In the genomic region with DNA sequence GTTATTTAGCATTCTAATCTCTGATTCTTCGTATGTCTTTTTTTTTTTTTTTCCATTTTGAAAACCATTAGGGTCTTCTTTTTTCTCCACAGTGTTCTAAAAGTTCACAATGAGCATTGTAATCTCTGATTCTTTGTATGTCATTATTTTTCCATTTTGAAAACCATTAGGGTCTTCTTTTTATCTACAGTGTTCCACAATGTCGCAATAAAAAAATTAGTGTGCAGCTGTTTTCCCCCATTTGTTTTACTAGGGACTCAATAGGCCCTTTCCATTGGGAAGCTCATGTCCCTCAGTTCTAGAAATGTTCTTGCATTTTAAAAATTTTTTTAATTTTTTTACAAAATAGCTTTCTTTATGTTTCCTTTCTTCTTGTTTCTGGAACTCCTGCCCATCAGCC, we compare ENCODE assay signal across 27 cellular contexts.
DNase-seq lines count a peak whose midpoint lies in the region; ATAC-seq, FAIRE-seq and TF ChIP-seq lines count a peak whose summit lies in the region.
"Had no signal": no experiment of that assay in that cellular context is flagged by ENCODE, and none has a peak within 500 bp of the region (broad histone marks: within the 10 kb centered on the region; RNA-seq: fewer than 3 reads in every experiment).

No MANE protein-coding gene starts in this region.

- H4K91ac ChIP-seq in IMR-90 (ENCODE audit: insufficient read depth, low read depth, low read length), result no peak overlapping the region; the same call in 1 of the 2 replicates

- no peak overlapping the region for H2BK15ac ChIP-seq in IMR-90 (ENCODE audit: low read depth, low read length)

- H3K23ac ChIP-seq in IMR-90 (ENCODE audit: low read depth, low read length), result no peak overlapping the region

- H4K20me1 ChIP-seq in IMR-90 (ENCODE audit: insufficient read depth, low read length) (no peaks in the 10 kb centered on the region), K562 (replicated peaks; ENCODE audit: control insufficient read depth, insufficient read depth, low read length) (no peaks in the 10 kb centered on the region)
- H4K20me1 ChIP-seq: BLaER1 had no signal

- TF ChIP-seq CTCF in IMR-90 (conservative IDR thresholded peaks at IDR 0.05; ENCODE audit: low read depth, low read length) (no peak), K562 (IDR thresholded peaks at IDR 0.05 in 2 of 3, conservative IDR thresholded peaks at IDR 0.05 in 1 of 3; ENCODE audit: insufficient read depth in 2 of 3, low read depth in 1 of 3, low read length in 3 of 3) (no peak), transverse colon (IDR thresholded peaks at IDR 0.05) (no peak), adrenal gland (IDR thresholded peaks at IDR 0.05) (no peak)

- H2BK20ac ChIP-seq in IMR-90 (ENCODE audit: low read depth, low read length), result no peak overlapping the region

- no peak overlapping the region for H2AK5ac ChIP-seq in IMR-90 (ENCODE audit: low read depth, low read length)

- TF ChIP-seq RAD21 in IMR-90 (IDR thresholded peaks at IDR 0.05; ENCODE audit: low read length) (no peak), K562 (CRISPR knock-in tag; conservative IDR thresholded peaks at IDR 0.05 in 1 of 2, IDR thresholded peaks at IDR 0.05 in 1 of 2) (no peak)

- peak; percentile 52 for DNase-seq in NCI-H82 (lab: John Stamatoyannopoulos, UW)
- DNase-seq in NCI-H82 treated with DMSO at 0.1 percent for 48 hours (lab: John Stamatoyannopoulos, UW; ENCODE audit: unreplicated experiment), result no peak
- DNase-seq in IMR-90, result no peak
- DNase-seq in K562 (ENCODE audit: extremely low read depth in 1 of 4, low spot score in 3 of 4), result no peak
- no peak for DNase-seq in transverse colon
- DNase-seq in adrenal gland, result no peak
- DNase-seq: ACHN; BE2C; C1 segment of cervical spinal cord; CD4-positive, alpha-beta memory T cell; CD4-positive, CD25-positive, alpha-beta regulatory T cell; CD8-positive, alpha-beta memory T cell; COR-L47; DMS 273 treated with DMSO at 0.1 percent for 48 hours; DMS153; DMS53; DMS79; DND-41; GDM1 had no signal

- TF ChIP-seq POLR2A in IMR-90 (IDR thresholded peaks at IDR 0.05; ENCODE audit: low read depth, low read length) (no peak), K562 (conservative IDR thresholded peaks at IDR 0.05) (no peak), transverse colon (IDR thresholded peaks at IDR 0.05) (no peak), adrenal gland (IDR thresholded peaks at IDR 0.05) (no peak)

- TF ChIP-seq EP300 in K562 (IDR thresholded peaks at IDR 0.05; ENCODE audit: low read length), result no peak
- TF ChIP-seq EP300 in transverse colon (IDR thresholded peaks at IDR 0.05; ENCODE audit: low read depth), result no peak

- no peak overlapping the region for H2BK5ac ChIP-seq in IMR-90 (ENCODE audit: low read depth, low read length, poor library complexity, severe bottlenecking)

- in situ Hi-C loops in IMR-90 (cut with MboI; ENCODE audit: low sequenced_read_pairs) (no loop called here), K562 (cut with MboI) (no loop called here), transverse colon (cut with MboI; ENCODE audit: low pct_ligation_motif_present in 1 of 4, low pct_unique_long_range_greater_than_20kb in 1 of 4, low sequenced_read_pairs in 3 of 4) (no loop called here)

- H3K79me1 ChIP-seq in IMR-90 (ENCODE audit: low read depth in 1 of 2, low read length in 2 of 2), result no peaks in the 10 kb centered on the region

- WGBS in IMR-90 (ENCODE audit: extremely low coverage in 2 of 2, insufficient read length in 1 of 2), 2 experiments, result no CpG with 5 or more reads among the region's 2 CpGs
- WGBS in K562 (ENCODE audit: insufficient coverage, low coverage, missing lambda C conversion rate), result 35% methylated on average over 2 of the region's 2 CpGs
- WGBS in transverse colon (ENCODE audit: low coverage in 1 of 2), 2 donors, result 80 to 91% methylated on average over 2 of the region's 2 CpGs
- 65 to 86% (median 76%) methylated on average over 2 of the region's 2 CpGs for WGBS in adrenal gland, 4 donors

- H2AFZ ChIP-seq in ACC112 (ENCODE audit: low read length, unreplicated experiment) (no peak overlapping the region), IMR-90 (replicated peaks; ENCODE audit: low read length, poor library complexity) (no peak overlapping the region), K562 (ENCODE audit: low read depth, low read length) (peak overlapping the region; percentile 68; the same call in 1 of the 2 replicates)

- no peak overlapping the region for H2AK9ac ChIP-seq in IMR-90 (replicated peaks; ENCODE audit: low read depth, low read length, poor library complexity)

- H3K27me3 ChIP-seq in ACC112 (ENCODE audit: insufficient read depth, low read length), result no peaks in the 10 kb centered on the region
- no peaks in the 10 kb centered on the region for H3K27me3 ChIP-seq in IMR-90 (ENCODE audit: control insufficient read depth, insufficient read depth, low read length)
- H3K27me3 ChIP-seq in K562 (ENCODE audit: control insufficient read depth in 2 of 2, insufficient read depth in 2 of 2, low read length in 2 of 2), result no peaks in the 10 kb centered on the region
- H3K27me3 ChIP-seq in transverse colon, result peaks cover 50% of the 10 kb centered on the region
- peaks cover 18% of the 10 kb centered on the region for H3K27me3 ChIP-seq in adrenal gland
- H3K27me3 ChIP-seq: BE2C, BLaER1 had no signal

- H3K36me3 ChIP-seq in ACC112 (ENCODE audit: insufficient read depth, low read length), result no peaks in the 10 kb centered on the region
- H3K36me3 ChIP-seq in IMR-90 (ENCODE audit: control insufficient read depth, insufficient read depth, low read length), result no peaks in the 10 kb centered on the region
- no peaks in the 10 kb centered on the region; the same call in 1 of the 3 replicates for H3K36me3 ChIP-seq in K562 (ENCODE audit: control insufficient read depth, insufficient read depth, low read length)
- no peaks in the 10 kb centered on the region for H3K36me3 ChIP-seq in transverse colon
- H3K36me3 ChIP-seq in adrenal gland (replicated peaks in 1 of 2), result no peaks in the 10 kb centered on the region
- H3K36me3 ChIP-seq: BE2C, BLaER1 had no signal

- ATAC-seq in IMR-90 (ENCODE audit: low read depth) (no peak), K562 (no peak), GM21786 (IDR thresholded peaks at IDR 0.05; ENCODE audit: unreplicated experiment) (no peak)
- ATAC-seq: A549, GM12878 had no signal

- no peaks in the 10 kb centered on the region for H3K9me3 ChIP-seq in IMR-90 (ENCODE audit: control insufficient read depth, insufficient read depth, low read length)
- H3K9me3 ChIP-seq in K562 (replicated peaks; ENCODE audit: control insufficient read depth, insufficient read depth, low read depth, low read length), result no peaks in the 10 kb centered on the region; the same call in 1 of the 2 replicates
- H3K9me3 ChIP-seq in transverse colon, result no peaks in the 10 kb centered on the region
- H3K9me3 ChIP-seq in adrenal gland (replicated peaks in 1 of 3), result no peaks in the 10 kb centered on the region
- H3K9me3 ChIP-seq: A549, BE2C, BLaER1 had no signal

- BruUV-seq in IMR-90 (replicated peaks; lab: Mats Ljungman, UMichigan) (no TSS peak), K562 (replicated peaks; lab: Mats Ljungman, UMichigan) (no TSS peak)

- H3K9me1 ChIP-seq in IMR-90 (ENCODE audit: insufficient read depth, low read length), result peaks cover 6% of the 10 kb centered on the region; the same call in 1 of the 2 replicates
- H3K9me1 ChIP-seq in K562 (ENCODE audit: control insufficient read depth, insufficient read depth, low read length), result no peaks in the 10 kb centered on the region

- POLR2A ChIA-PET in IMR-90 (lab: Charles Lee; ENCODE audit: unreplicated experiment), result no interaction called here
- POLR2A ChIA-PET in K562 (lab: Yijun Ruan, JAX), result interaction anchor here (1.6 to 4.9 kb wide), 3 partner anchors 9 to 14 kb away, joined by 3 to 30 read pairs (median 7); no protein-coding TSS in a partner anchor

- no peak overlapping the region for H3K9ac ChIP-seq in IMR-90 (ENCODE audit: low read depth, low read length)
- H3K9ac ChIP-seq in K562 (ENCODE audit: insufficient read depth in 1 of 2, low read depth in 2 of 2, low read length in 2 of 2), result peak overlapping the region in 1 of 2 experiments; percentile 71; a peak in 1 of 4 replicates
- H3K9ac ChIP-seq: BLaER1 had no signal

- no peak overlapping the region for H3K18ac ChIP-seq in IMR-90 (ENCODE audit: low read depth, low read length)

- dilution Hi-C loops in IMR-90 (cut with HindIII; ENCODE audit: low sequenced_read_pairs, unreplicated experiment), result no loop called here

- no peak for FAIRE-seq in K562 (lab: Jason Lieb, UNC)
- FAIRE-seq: A549, GM12878, GM12892, GM18507 had no signal

- no peak overlapping the region for H3K56ac ChIP-seq in IMR-90 (ENCODE audit: extremely low read depth, insufficient read depth, low read length)

- intact Hi-C loops in IMR-90 (cut with micrococcal nuclease), result loop anchor here (5.0 kb wide), 1 partner anchor 42 kb away; no protein-coding TSS in a partner anchor
- intact Hi-C loops in K562 (cut with micrococcal nuclease), result no loop called here
- intact Hi-C loops in transverse colon (cut with DNase I; ENCODE audit: low total_unique reads), result no loop called here
- intact Hi-C loops in adrenal gland (cut with DNase I), result no loop called here

- H3K27ac ChIP-seq in ACC112 (ENCODE audit: low read depth, low read length) (peak overlapping the region; percentile 9; the same call in 1 of the 2 replicates), IMR-90 (ENCODE audit: insufficient read depth, low read length) (no peak overlapping the region), K562 (ENCODE audit: extremely low read depth, low read depth, low read length) (peak overlapping the region; percentile 55; the same call in 1 of the 3 replicates), transverse colon (no peak overlapping the region), adrenal gland (no peak overlapping the region)
- H3K27ac ChIP-seq: 22Rv1, A549, BLaER1 had no signal

- H3K14ac ChIP-seq in IMR-90 (replicated peaks; ENCODE audit: low read depth, low read length), result no peak overlapping the region

- no peak overlapping the region for H4K5ac ChIP-seq in IMR-90 (ENCODE audit: low read depth, low read length)

- H3K79me2 ChIP-seq in ACC112 (ENCODE audit: control insufficient read depth, insufficient read depth, low read length, unreplicated experiment) (no peaks in the 10 kb centered on the region), K562 (ENCODE audit: control insufficient read depth, insufficient read depth, low read length) (peaks cover 41% of the 10 kb centered on the region)

- H3K4me3 ChIP-seq in ACC112 (ENCODE audit: low read depth, low read length) (no peak overlapping the region), IMR-90 (ENCODE audit: insufficient read depth, low read depth, low read length) (no peak overlapping the region), K562 (no peak overlapping the region), transverse colon (no peak overlapping the region), adrenal gland (no peak overlapping the region)
- H3K4me3 ChIP-seq: A549, BLaER1, GM12878 had no signal

- CTCF ChIA-PET in IMR-90 (lab: Yijun Ruan, JAX), result interaction anchor here (0.7 to 1.5 kb wide), 3 partner anchors 10 to 597 kb away, joined by 3 to 5 read pairs (median 4); no protein-coding TSS in a partner anchor
- CTCF ChIA-PET in K562 (lab: Yijun Ruan, JAX; ENCODE audit: low intra/inter-chr PET ratio), result interaction anchor here (0.7 kb wide), 1 partner anchor 24 kb away, joined by 3 read pairs; no protein-coding TSS in a partner anchor

- H3K4me1 ChIP-seq in ACC112 (ENCODE audit: control insufficient read depth, insufficient read depth, low read length, unreplicated experiment), result peaks cover 45% of the 10 kb centered on the region
- peaks cover 2% of the 10 kb centered on the region; the same call in 1 of the 2 replicates for H3K4me1 ChIP-seq in IMR-90 (ENCODE audit: control insufficient read depth, insufficient read depth, low read length)
- peaks cover 33 to 77% of the 10 kb centered on the region in 2 experiments for H3K4me1 ChIP-seq in K562 (replicated peaks in 1 of 2; ENCODE audit: control insufficient read depth in 2 of 2, insufficient read depth in 2 of 2, low read length in 2 of 2)
- H3K4me1 ChIP-seq in transverse colon, result no peaks in the 10 kb centered on the region
- H3K4me1 ChIP-seq in adrenal gland (replicated peaks in 1 of 2), result no peaks in the 10 kb centered on the region

- H3K4ac ChIP-seq in IMR-90 (ENCODE audit: low read depth, low read length), result no peak overlapping the region

- H3K4me2 ChIP-seq in IMR-90 (ENCODE audit: low read depth, low read length), result no peak overlapping the region
- H3K4me2 ChIP-seq in K562 (ENCODE audit: insufficient read depth, low read length), result peak overlapping the region; percentile 50; the same call in 1 of the 2 replicates
- H3K4me2 ChIP-seq: A549, BLaER1 had no signal

- peak overlapping the region; percentile 21; the same call in 1 of the 2 replicates for H2BK120ac ChIP-seq in IMR-90 (ENCODE audit: low read depth, low read length)

- no peak overlapping the region for H4K8ac ChIP-seq in IMR-90 (ENCODE audit: low read depth in 2 of 2, low read length in 2 of 2)

Comparison
In these comparisons a context has a peak if more than half of its experiments do, and no peak if none do; other contexts are left out.
1. H3K27ac ChIP-seq: peak in ACC112 (single experiment) and K562 (single experiment); none in IMR-90 (single experiment), transverse colon (0 of 4) and adrenal gland (0 of 5).